8 cellular contexts compared by ENCODE assay signal in genomic region chr20:50172347-50173013, GRCh38. TPM values are rescaled to one million over a fixed set of nuclear protein-coding genes. Genes with fewer than 3 reads are reported as not detected.
DNase-seq lines count a peak whose midpoint lies in the region; ATAC-seq and TF ChIP-seq lines count a peak whose summit lies in the region.

No MANE protein-coding gene starts in this region.

- ATAC-seq in natural killer cell (peak in 2 of 3 donors; percentile 39 to 55), HG03175 (IDR thresholded peaks at IDR 0.05; ENCODE audit: unreplicated experiment) (no peak)
- no peak for ATAC-seq in CD8-positive, alpha-beta T cell

- TF ChIP-seq CTCF in GM12865 (IDR thresholded peaks at IDR 0.05; ENCODE audit: insufficient read depth, low read depth, low read length, missing control alignments) (no peak), fibroblast of pulmonary artery (IDR thresholded peaks at IDR 0.05; ENCODE audit: low read length, missing control alignments) (no peak), natural killer cell (IDR thresholded peaks at IDR 0.05) (no peak)
- no peak for TF ChIP-seq CTCF in CD8-positive, alpha-beta T cell (IDR thresholded peaks at IDR 0.05)

- POLR2A ChIA-PET in CD8-positive, alpha-beta T cell (lab: Charles Lee): no interaction called here
- POLR2A ChIA-PET in CD4-positive, alpha-beta memory T cell (lab: Charles Lee; ENCODE audit: partially characterized antibody): interaction anchor here (0.9 kb wide), 1 partner anchor 19 kb away, joined by 3 read pairs; the partner anchor contains the start of gene PEDS1

- no peaks in the 10 kb centered on the region for H3K36me3 ChIP-seq in CD8-positive, alpha-beta T cell (ENCODE audit: insufficient read depth, low read length)
- H3K36me3 ChIP-seq in CD4-positive, alpha-beta memory T cell (ENCODE audit: insufficient read depth, low read length): no peaks in the 10 kb centered on the region

- peak overlapping the region; percentile 24 for H3K4me3 ChIP-seq in GM12865 (ENCODE audit: low read depth, low read length)
- peak overlapping the region; percentile 62 for H3K4me3 ChIP-seq in fibroblast of pulmonary artery (replicated peaks; ENCODE audit: low read depth, low read length)
- no peak overlapping the region for H3K4me3 ChIP-seq in CD8-positive, alpha-beta T cell (ENCODE audit: low read depth, low read length)
- H3K4me3 ChIP-seq in CD4-positive, alpha-beta memory T cell (ENCODE audit: low read length in 2 of 2): no peak overlapping the region

- no peak for DNase-seq in GM12865 (ENCODE audit: low read depth)
- DNase-seq in SW 1271 (lab: John Stamatoyannopoulos, UW): peak; percentile 68 to 82
- DNase-seq in fibroblast of pulmonary artery (ENCODE audit: low read depth): peak; percentile 81
- DNase-seq in natural killer cell: no peak
- no peak for DNase-seq in CD8-positive, alpha-beta T cell
- no peak for DNase-seq in NCI-H1694 treated with DMSO at 0.1 percent for 48 hours (lab: John Stamatoyannopoulos, UW)
- no peak for DNase-seq in CD4-positive, alpha-beta memory T cell

- H3K27ac ChIP-seq in CD8-positive, alpha-beta T cell (ENCODE audit: low read depth, low read length): no peak overlapping the region
- no peak overlapping the region for H3K27ac ChIP-seq in CD4-positive, alpha-beta memory T cell (ENCODE audit: low read depth, low read length)

- H3K9me3 Mint-ChIP-seq in natural killer cell: no peaks in the 10 kb centered on the region
- H3K9me3 Mint-ChIP-seq in CD8-positive, alpha-beta T cell: no peaks in the 10 kb centered on the region
- H3K9me3 Mint-ChIP-seq in CD4-positive, alpha-beta memory T cell: peaks cover 0 to 2% (median 0%) of the 10 kb centered on the region in 8 donors

- no peak overlapping the region for H3K4me3 Mint-ChIP-seq in natural killer cell
- H3K4me3 Mint-ChIP-seq in CD8-positive, alpha-beta T cell: no peak overlapping the region
- H3K4me3 Mint-ChIP-seq in CD4-positive, alpha-beta memory T cell: peak overlapping the region in 1 of 8 donors; percentile 8

- H3K27me3 Mint-ChIP-seq in natural killer cell (ENCODE audit: low read depth in 2 of 2): peaks cover 7 to 15% of the 10 kb centered on the region in 2 donors
- peaks cover 15% of the 10 kb centered on the region for H3K27me3 Mint-ChIP-seq in CD8-positive, alpha-beta T cell (ENCODE audit: low read depth)
- H3K27me3 Mint-ChIP-seq in CD4-positive, alpha-beta memory T cell: peaks cover 4 to 11% of the 10 kb centered on the region in 2 donors

- CTCF ChIA-PET in CD8-positive, alpha-beta T cell (lab: Charles Lee): interaction anchor here (1.2 to 7.7 kb wide), 5 partner anchors 11 to 292 kb away, joined by 3 to 291 read pairs (median 7); partner anchors contain the start of gene PEDS1
- CTCF ChIA-PET in CD4-positive, alpha-beta memory T cell (lab: Charles Lee; ENCODE audit: partially characterized antibody): interaction anchor here (7.4 to 7.7 kb wide), 2 partner anchors 51 to 193 kb away, joined by 68 to 338 read pairs; no protein-coding TSS in a partner anchor

- H3K27ac Mint-ChIP-seq in natural killer cell: no peak overlapping the region
- H3K27ac Mint-ChIP-seq in CD8-positive, alpha-beta T cell: no peak overlapping the region
- H3K27ac Mint-ChIP-seq in CD4-positive, alpha-beta memory T cell: peak overlapping the region in 1 of 7 donors; percentile 1

- intact Hi-C loops in natural killer cell (cut with micrococcal nuclease): no loop called here
- intact Hi-C loops in CD8-positive, alpha-beta T cell (cut with DNase I, micrococcal nuclease): no loop called here
- intact Hi-C loops in CD4-positive, alpha-beta memory T cell (cut with micrococcal nuclease): no loop called here

- no peaks in the 10 kb centered on the region for H3K4me1 ChIP-seq in CD8-positive, alpha-beta T cell (ENCODE audit: insufficient read depth, low read length)
- H3K4me1 ChIP-seq in CD4-positive, alpha-beta memory T cell (ENCODE audit: insufficient read depth, low read length): no peaks in the 10 kb centered on the region

- peaks cover 0 to 7% of the 10 kb centered on the region in 2 donors for H3K4me1 Mint-ChIP-seq in natural killer cell
- H3K4me1 Mint-ChIP-seq in CD8-positive, alpha-beta T cell (ENCODE audit: low read depth): peaks cover 5% of the 10 kb centered on the region
- peaks cover 0 to 5% (median 4%) of the 10 kb centered on the region in 4 donors for H3K4me1 Mint-ChIP-seq in CD4-positive, alpha-beta memory T cell

- H3K36me3 Mint-ChIP-seq in natural killer cell: no peaks in the 10 kb centered on the region
- H3K36me3 Mint-ChIP-seq in CD8-positive, alpha-beta T cell: no peaks in the 10 kb centered on the region
- H3K36me3 Mint-ChIP-seq in CD4-positive, alpha-beta memory T cell: no peaks in the 10 kb centered on the region

- no peaks in the 10 kb centered on the region for H3K27me3 ChIP-seq in CD8-positive, alpha-beta T cell (ENCODE audit: insufficient read depth, low read length)
- no peaks in the 10 kb centered on the region for H3K27me3 ChIP-seq in CD4-positive, alpha-beta memory T cell (ENCODE audit: insufficient read depth, low read length)

- H3K9me3 ChIP-seq in CD8-positive, alpha-beta T cell (ENCODE audit: low read length): no peaks in the 10 kb centered on the region
- no peaks in the 10 kb centered on the region for H3K9me3 ChIP-seq in CD4-positive, alpha-beta memory T cell (ENCODE audit: control insufficient read depth in 1 of 2, low read length in 2 of 2)

RNA-seq across cellular contexts. Expression of gene CEBPB, which starts 18.1 kb away (rescaled TPM):
- total RNA-seq in natural killer cell: 10 to 100 TPM; 32.1 to 79.8 (median 68.2) TPM
- total RNA-seq in CD8-positive, alpha-beta T cell: 10 to 100 TPM; 37.2 to 37.6 TPM
- 10 to 100 TPM; 32.7 to 34.3 TPM for total RNA-seq in CD4-positive, alpha-beta memory T cell
- 10 to 100 TPM; 12.8 to 23.5 TPM for polyA plus RNA-seq in CD4-positive, alpha-beta memory T cell

RNA-seq across cellular contexts. Expression of gene PEDS1, which starts 19.0 kb away (rescaled TPM):
- total RNA-seq in natural killer cell: 10 to 100 TPM; 27.4 to 32.8 (median 31.5) TPM
- 10 to 100 TPM; 19.0 to 20.8 TPM for total RNA-seq in CD8-positive, alpha-beta T cell
- 10 to 100 TPM; 16.8 TPM for total RNA-seq in CD4-positive, alpha-beta memory T cell
- 10 to 100 TPM; 14.7 to 25.1 TPM for polyA plus RNA-seq in CD4-positive, alpha-beta memory T cell

RNA-seq across cellular contexts. Expression of gene UBE2V1, which starts 59.5 kb away (rescaled TPM):
- 100 to 1,000 TPM; 194 to 238 (median 236) TPM for total RNA-seq in natural killer cell
- 100 to 1,000 TPM; 108 to 112 TPM for total RNA-seq in CD8-positive, alpha-beta T cell
- 100 to 1,000 TPM; 131 to 133 TPM for total RNA-seq in CD4-positive, alpha-beta memory T cell
- 100 to 1,000 TPM; 151 to 176 TPM for polyA plus RNA-seq in CD4-positive, alpha-beta memory T cell

Comparison
In these comparisons a context has a peak if more than half of its experiments do, and no peak if none do; other contexts are left out.
1. DNase-seq: peak in SW 1271 (2 of 2) and fibroblast of pulmonary artery (single experiment); none in GM12865 (single experiment), natural killer cell (single experiment), CD8-positive, alpha-beta T cell (0 of 7), NCI-H1694 treated with DMSO at 0.1 percent for 48 hours (single experiment) and CD4-positive, alpha-beta memory T cell (0 of 5).
2. H3K4me3 ChIP-seq: peak in GM12865 (single experiment) and fibroblast of pulmonary artery (single experiment); none in CD8-positive, alpha-beta T cell (single experiment) and CD4-positive, alpha-beta memory T cell (0 of 2).
3. ATAC-seq: peak in natural killer cell (2 of 3); none in HG03175 (single experiment) and CD8-positive, alpha-beta T cell (single experiment).